ENCODE assay signal across 25 cellular contexts in the genomic region with DNA sequence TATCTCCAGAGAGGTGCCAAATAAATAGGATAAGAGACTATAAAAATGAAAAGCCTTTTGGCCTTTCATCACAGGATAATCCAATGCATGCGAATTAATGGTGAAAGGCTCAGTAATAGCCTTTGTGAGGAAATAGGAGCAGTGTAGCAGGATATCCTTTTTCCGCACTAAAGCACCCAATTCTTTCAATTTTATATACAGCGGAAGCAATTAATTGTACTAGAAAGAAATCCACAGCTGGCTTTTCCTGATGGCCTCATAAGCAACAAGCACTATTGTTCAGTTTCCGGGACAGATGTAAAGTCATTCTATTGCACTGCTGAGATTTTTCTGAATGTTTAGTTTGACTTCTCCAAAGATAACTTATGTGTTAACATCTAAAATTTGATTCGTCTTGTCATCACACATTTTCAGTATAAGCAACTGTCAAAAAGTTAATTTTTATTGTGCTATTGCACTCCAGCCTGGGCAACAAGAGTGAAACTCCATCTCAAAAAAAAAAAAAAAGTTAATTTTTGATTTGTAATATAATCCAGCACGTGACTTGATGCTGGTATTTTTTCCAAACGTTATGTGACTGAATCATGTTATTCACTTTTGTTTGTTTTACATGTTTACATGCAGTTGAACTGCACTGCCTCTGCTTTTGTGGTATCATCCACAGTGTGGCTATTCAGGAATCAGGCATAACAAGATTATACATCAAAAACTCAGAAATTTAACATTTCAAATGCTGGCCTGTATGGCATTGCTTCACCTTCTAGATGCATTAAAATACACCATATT. TPM values are rescaled to one million over a fixed set of nuclear protein-coding genes. Genes with fewer than 3 reads are reported as not detected.
DNase-seq lines count a peak whose midpoint lies in the region; ATAC-seq, FAIRE-seq and TF ChIP-seq lines count a peak whose summit lies in the region.
"Had no signal": no experiment of that assay in that cellular context is flagged by ENCODE, and none has a peak within 500 bp of the region (broad histone marks: within the 10 kb centered on the region; RNA-seq: fewer than 3 reads in every experiment).

No MANE protein-coding gene starts in this region.

- H3K4me2 ChIP-seq in endothelial cell of umbilical vein (ENCODE audit: insufficient read depth, low read length) (no peak overlapping the region), smooth muscle cell (no peak overlapping the region)
- H3K4me2 ChIP-seq: hepatocyte had no signal

- H3K9me1 ChIP-seq in endothelial cell of umbilical vein (replicated peaks; ENCODE audit: control insufficient read depth, extremely low read depth, insufficient read depth, low read length): no peaks in the 10 kb centered on the region

- H3K4me1 Mint-ChIP-seq in nephron progenitor cell: peaks cover 16% of the 10 kb centered on the region

- peaks cover 8% of the 10 kb centered on the region for H4K20me1 ChIP-seq in endothelial cell of umbilical vein (replicated peaks; ENCODE audit: control insufficient read depth, extremely low read depth, insufficient read depth, low read length)
- H4K20me1 ChIP-seq in smooth muscle cell (ENCODE audit: low read depth): no peaks in the 10 kb centered on the region

- POLR2A ChIA-PET in endothelial cell of umbilical vein (lab: Charles Lee): interaction anchor here (0.7 kb wide), 1 partner anchor 47 kb away, joined by 3 read pairs; no protein-coding TSS in a partner anchor

- dilution Hi-C loops in endothelial cell of umbilical vein (cut with MboI; ENCODE audit: extremely low pct_ligation_motif_present, low sequenced_read_pairs): no loop called here

- H3K4me3 Mint-ChIP-seq in nephron progenitor cell: no peak overlapping the region
- H3K4me3 Mint-ChIP-seq: activated CD8-positive, alpha-beta memory T cell treated with anti-CD3 and anti-CD28 coated beads, Interleukin-2, amount 10 ng/mL, durations not matched to agents 7 days and 5 days; CD4-positive, CD25-positive, alpha-beta regulatory T cell; nephron had no signal

- no peaks in the 10 kb centered on the region for H3F3A ChIP-seq in smooth muscle cell (ENCODE audit: low read depth)

- peak; percentile 46 for TF ChIP-seq POLR2A in endothelial cell of umbilical vein (IDR thresholded peaks at IDR 0.05; ENCODE audit: low read depth, low read length)

- H3K36me3 ChIP-seq in endothelial cell of umbilical vein (ENCODE audit: control insufficient read depth in 2 of 2, extremely low read depth in 1 of 2, insufficient read depth in 2 of 2, low read length in 2 of 2): no peaks in the 10 kb centered on the region
- H3K36me3 ChIP-seq in smooth muscle cell (ENCODE audit: low read depth): no peaks in the 10 kb centered on the region
- H3K36me3 ChIP-seq: cardiac muscle cell, esophagus squamous epithelium, Peyer's patch, prostate gland had no signal

- peak overlapping the region; percentile 27 for H3K27ac Mint-ChIP-seq in nephron progenitor cell
- H3K27ac Mint-ChIP-seq: activated CD8-positive, alpha-beta memory T cell treated with anti-CD3 and anti-CD28 coated beads, Interleukin-2, amount 10 ng/mL, durations not matched to agents 7 days and 5 days; CD4-positive, CD25-positive, alpha-beta regulatory T cell; nephron had no signal

- CTCF ChIA-PET in endothelial cell of umbilical vein (lab: Charles Lee): interaction anchor here (1.0 to 1.5 kb wide), 2 partner anchors 10 to 152 kb away, joined by 3 read pairs; no protein-coding TSS in a partner anchor

- H3K4me1 ChIP-seq in endothelial cell of umbilical vein (ENCODE audit: control insufficient read depth, extremely low read depth, insufficient read depth, low read length): peaks cover 12% of the 10 kb centered on the region
- no peaks in the 10 kb centered on the region for H3K4me1 ChIP-seq in smooth muscle cell (ENCODE audit: low read depth)
- H3K4me1 ChIP-seq: Peyer's patch had no signal

- H2AFZ ChIP-seq in endothelial cell of umbilical vein (ENCODE audit: low read depth, low read length) (no peak overlapping the region), smooth muscle cell (ENCODE audit: low read depth) (no peak overlapping the region)
- H2AFZ ChIP-seq: hepatocyte had no signal

- H3K9me3 Mint-ChIP-seq in nephron progenitor cell: no peaks in the 10 kb centered on the region
- H3K9me3 Mint-ChIP-seq: CD4-positive, CD25-positive, alpha-beta regulatory T cell; nephron had no signal

- ATAC-seq in GM18519 (IDR thresholded peaks at IDR 0.05; ENCODE audit: low FRiP score, unreplicated experiment): no peak
- ATAC-seq: activated CD4-positive, CD25-positive, alpha-beta regulatory T cell treated with anti-CD3 and anti-CD28 coated beads, Interleukin-2, amount 50 U/mL, for 24 hours; activated CD8-positive, alpha-beta memory T cell treated with anti-CD3 and anti-CD28 coated beads, Interleukin-2, amount 10 ng/mL, durations not matched to agents 7 days and 5 days had no signal

- TF ChIP-seq CTCF in endothelial cell of umbilical vein (IDR thresholded peaks at IDR 0.05; ENCODE audit: extremely low read depth in 1 of 2, insufficient read depth in 1 of 2, low read depth in 1 of 2, low read length in 2 of 2) (no peak), nephron progenitor cell (IDR thresholded peaks at IDR 0.05) (no peak), smooth muscle cell (IDR thresholded peaks at IDR 0.05; ENCODE audit: borderline replicate concordance, insufficient read depth, poor library complexity, severe bottlenecking) (no peak)

- H3K9me3 ChIP-seq in endothelial cell of umbilical vein (replicated peaks; ENCODE audit: control insufficient read depth, insufficient read depth, low read length): peaks cover 2% of the 10 kb centered on the region
- H3K9me3 ChIP-seq in smooth muscle cell (replicated peaks; ENCODE audit: low read depth): no peaks in the 10 kb centered on the region
- H3K9me3 ChIP-seq: esophagus squamous epithelium, MG63, Peyer's patch, prostate gland had no signal

- DNase-seq in DMS153 (lab: John Stamatoyannopoulos, UW) (peak; percentile 22), DMS153 treated with DMSO at 0.1 percent for 48 hours (lab: John Stamatoyannopoulos, UW; ENCODE audit: unreplicated experiment) (no peak), Kasumi-1 (lab: John Stamatoyannopoulos, UW) (peak; percentile 71 to 79), endothelial cell of umbilical vein (ENCODE audit: low read depth, low spot score) (peak; percentile 92), nephron progenitor cell (no peak), smooth muscle cell (lab: John Stamatoyannopoulos, UW; ENCODE audit: unreplicated experiment) (no peak), KG1 (lab: John Stamatoyannopoulos, UW) (no peak)
- DNase-seq: activated CD8-positive, alpha-beta memory T cell treated with anti-CD3 and anti-CD28 coated beads, Interleukin-2, amount 10 ng/mL, durations not matched to agents 7 days and 5 days; CD4-positive, CD25-positive, alpha-beta regulatory T cell; DND-41; esophagus squamous epithelium; islet precursor cell; mesenchymal stem cell; MG63; NCI-H2029; NCI-H526; Peyer's patch; stimulated activated CD4-positive, alpha-beta T cell treated with anti-CD3 and anti-CD28 coated beads, Interleukin-12 subunit alpha, Interleukin-12 subunit beta, amount 100 ng/mL, for 4 hours had no signal

- 82% methylated on average over 7 of the region's 7 CpGs for WGBS in smooth muscle cell (ENCODE audit: low lambda C conversion rate)

- peaks cover 25% of the 10 kb centered on the region for H3K36me3 Mint-ChIP-seq in nephron progenitor cell (ENCODE audit: low read depth)
- H3K36me3 Mint-ChIP-seq: activated CD8-positive, alpha-beta memory T cell treated with anti-CD3 and anti-CD28 coated beads, Interleukin-2, amount 10 ng/mL, durations not matched to agents 7 days and 5 days; CD4-positive, CD25-positive, alpha-beta regulatory T cell had no signal

- no peak overlapping the region for H3K4me3 ChIP-seq in endothelial cell of umbilical vein (replicated peaks in 1 of 3; ENCODE audit: insufficient read depth in 1 of 3, low read depth in 1 of 3, low read length in 3 of 3)
- H3K4me3 ChIP-seq in smooth muscle cell: no peak overlapping the region
- H3K4me3 ChIP-seq: cardiac muscle cell, esophagus squamous epithelium, hepatocyte, MG63, Peyer's patch, prostate gland had no signal

- no peaks in the 10 kb centered on the region for H3K79me2 ChIP-seq in endothelial cell of umbilical vein (ENCODE audit: control insufficient read depth, insufficient read depth, low read length)
- no peaks in the 10 kb centered on the region for H3K79me2 ChIP-seq in smooth muscle cell (ENCODE audit: low read depth)
- H3K79me2 ChIP-seq: hepatocyte had no signal

- peak; percentile 94 for FAIRE-seq in endothelial cell of umbilical vein (lab: Jason Lieb, UNC)

- BruUV-seq in endothelial cell of umbilical vein (replicated peaks; lab: Mats Ljungman, UMichigan): no TSS peak

- H3K27me3 ChIP-seq in endothelial cell of umbilical vein (ENCODE audit: control insufficient read depth in 2 of 2, insufficient read depth in 2 of 2, low read length in 2 of 2): peaks cover 47 to 67% of the 10 kb centered on the region in 2 experiments
- H3K27me3 ChIP-seq in smooth muscle cell (ENCODE audit: low read depth): no peaks in the 10 kb centered on the region
- H3K27me3 ChIP-seq: cardiac muscle cell, hepatocyte, MG63, Peyer's patch had no signal

- H3K27ac ChIP-seq in endothelial cell of umbilical vein (ENCODE audit: insufficient read depth, low read depth, low read length): no peak overlapping the region
- H3K27ac ChIP-seq in smooth muscle cell (ENCODE audit: low read depth): no peak overlapping the region
- H3K27ac ChIP-seq: 22Rv1, cardiac muscle cell, esophagus squamous epithelium, hepatocyte had no signal

- no peaks in the 10 kb centered on the region for H3K27me3 Mint-ChIP-seq in nephron progenitor cell (ENCODE audit: low read depth, poor library complexity)
- H3K27me3 Mint-ChIP-seq: activated CD8-positive, alpha-beta memory T cell treated with anti-CD3 and anti-CD28 coated beads, Interleukin-2, amount 10 ng/mL, durations not matched to agents 7 days and 5 days had no signal

- no peak overlapping the region for H3K9ac ChIP-seq in endothelial cell of umbilical vein (replicated peaks; ENCODE audit: extremely low read depth, insufficient read depth, low read length)
- H3K9ac ChIP-seq in smooth muscle cell (ENCODE audit: low read depth): no peak overlapping the region

- intact Hi-C loops in endothelial cell of umbilical vein (cut with micrococcal nuclease): loop anchor here (1.0 to 5.0 kb wide), 5 partner anchors 8 to 209 kb away; partner anchors contain the start of genes BMPR1A, MMRN2 and SNCG

RNA-seq across cellular contexts. Expression of gene BMPR1A, which starts 8.4 kb away (rescaled TPM):
- total RNA-seq in endothelial cell of umbilical vein (not detected in 2 replicates), smooth muscle cell (52.2 and 80.9 TPM in 2 replicates)
- polyA plus RNA-seq in endothelial cell of umbilical vein (not detected in 2 replicates), smooth muscle cell (13.6 and 15.5 TPM in 2 replicates)
- polyA plus RNA-seq in endothelial cell of umbilical vein (2011; cell fraction: cytosol; rRNA removed): 0.01 and 0.04 TPM in 2 replicates
- polyA plus RNA-seq in endothelial cell of umbilical vein (2011; cell fraction: nucleus; rRNA removed): 0.03 TPM in 1 of 2 replicates, not detected in the other
- polyA plus RNA-seq in endothelial cell of umbilical vein (2012): 0.41 and 0.44 TPM in 2 replicates
- polyA minus RNA-seq in endothelial cell of umbilical vein: 0.04 TPM in 1 of 2 replicates, not detected in the other
- 23.9 TPM for polyA minus RNA-seq in endothelial cell of umbilical vein (2011; cell fraction: cytosol; rRNA and poly(A)+ RNA removed)
- polyA minus RNA-seq in endothelial cell of umbilical vein (2011; cell fraction: nucleus; rRNA and poly(A)+ RNA removed): not detected in 2 replicates

Comparison
In these comparisons a context has a peak if more than half of its experiments do, and no peak if none do; other contexts are left out.
1. DNase-seq: peak in DMS153 (single experiment), Kasumi-1 (2 of 2) and endothelial cell of umbilical vein (single experiment); none in DMS153 treated with DMSO at 0.1 percent for 48 hours (single experiment), nephron progenitor cell (single experiment), smooth muscle cell (single experiment) and KG1 (single experiment).
2. RNA of gene BMPR1A, which starts 8.4 kb away (total RNA-seq): 52.2 to 80.9 TPM in smooth muscle cell; not detected in endothelial cell of umbilical vein; every median in the first group is over 10 times any median in the second.